8 cellular contexts compared by ENCODE assay signal in the genomic region with DNA sequence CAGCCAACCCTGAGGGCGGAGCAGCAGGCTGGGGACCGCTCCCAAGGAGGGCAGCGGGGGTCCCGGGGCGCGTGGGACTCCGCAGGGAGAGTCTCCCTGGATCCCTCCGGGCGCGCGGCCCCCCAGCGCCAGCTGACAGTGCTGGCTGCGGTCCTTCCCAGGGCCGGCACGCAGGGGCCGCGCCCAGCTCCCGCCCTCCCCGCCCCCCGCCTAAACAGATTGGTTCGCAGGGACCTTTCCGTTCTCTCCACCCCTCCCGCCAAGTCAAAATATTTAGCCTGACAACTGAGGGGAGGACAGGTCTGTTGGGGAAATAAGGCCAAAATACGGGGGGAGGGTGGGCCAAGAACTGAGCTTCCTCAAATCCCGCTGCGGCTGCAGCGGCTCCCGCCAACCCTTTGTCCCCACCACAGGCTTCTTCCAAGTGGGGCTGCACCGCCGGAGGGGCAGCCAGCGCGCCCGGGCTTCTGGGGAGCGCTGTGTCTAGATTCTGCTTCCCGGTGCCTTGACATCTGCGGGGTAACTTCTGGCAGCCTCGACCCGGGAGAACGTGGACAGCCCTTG. TPM values are rescaled to one million over a fixed set of nuclear protein-coding genes. Genes with fewer than 3 reads are reported as not detected.
DNase-seq lines count a peak whose midpoint lies in the region; ATAC-seq and TF ChIP-seq lines count a peak whose summit lies in the region.

INSRR (minus strand) TSS at position 159 of the 564 bp plus-strand sequence. CDS start 496 bp downstream, outside the sequence.

- no peak for TF ChIP-seq CTCF in ascending aorta (IDR thresholded peaks at IDR 0.05)
- no peak for TF ChIP-seq CTCF in type B pancreatic cell (conservative IDR thresholded peaks at IDR 0.05)

- intact Hi-C loops in ascending aorta (cut with DNase I), result no loop called here

- H3K4me1 Mint-ChIP-seq in activated T-cell treated with anti-CD3 and anti-CD28 coated beads, Interleukin-2, amount 50 U/mL, for 24 hours (ENCODE audit: low read depth), result peaks cover 35% of the 10 kb centered on the region
- H3K4me1 Mint-ChIP-seq in immature natural killer cell (peaks cover 16 to 21% of the 10 kb centered on the region in 2 donors), type B pancreatic cell (ENCODE audit: unreplicated experiment) (peaks cover 38% of the 10 kb centered on the region)

- H3K27me3 Mint-ChIP-seq in activated T-cell treated with anti-CD3 and anti-CD28 coated beads, Interleukin-2, amount 50 U/mL, for 24 hours, result peaks cover 60% of the 10 kb centered on the region
- peaks cover 17 to 25% (median 21%) of the 10 kb centered on the region in 3 donors for H3K27me3 Mint-ChIP-seq in immature natural killer cell (ENCODE audit: low read depth in 3 of 3)
- H3K27me3 Mint-ChIP-seq in type B pancreatic cell, result peaks cover 82% of the 10 kb centered on the region

- H3K9me3 Mint-ChIP-seq in activated T-cell treated with anti-CD3 and anti-CD28 coated beads, Interleukin-2, amount 50 U/mL, for 24 hours, result no peaks in the 10 kb centered on the region
- no peaks in the 10 kb centered on the region for H3K9me3 Mint-ChIP-seq in immature natural killer cell
- no peaks in the 10 kb centered on the region for H3K9me3 Mint-ChIP-seq in type B pancreatic cell
- H3K9me3 Mint-ChIP-seq in activated naive CD4-positive, alpha-beta T cell treated with anti-CD3 and anti-CD28 coated beads, Interleukin-2, amount 50 U/mL, for 72 hours, result no peaks in the 10 kb centered on the region

- peak within 1 kb of the TSS; percentile 58 for H3K4me3 Mint-ChIP-seq in activated T-cell treated with anti-CD3 and anti-CD28 coated beads, Interleukin-2, amount 50 U/mL, for 24 hours
- H3K4me3 Mint-ChIP-seq in immature natural killer cell (peak within 1 kb of the TSS; percentile 80 to 90 (median 88)), type B pancreatic cell (peak within 1 kb of the TSS; percentile 88)

- H3K4me1 ChIP-seq in ascending aorta, result peaks cover 3 to 21% of the 10 kb centered on the region in 2 donors

- DNase-seq in activated T-cell treated with anti-CD3 and anti-CD28 coated beads, Interleukin-2, amount 50 U/mL, for 24 hours, result no peak
- DNase-seq in activated T-cell treated with anti-CD3 and anti-CD28 coated beads, Interleukin-2, amount 50 U/mL, for 1 hour, result no peak
- no peak for DNase-seq in ascending aorta (ENCODE audit: low spot score in 2 of 2)
- DNase-seq in immature natural killer cell, result no peak
- no peak for DNase-seq in type B pancreatic cell (ENCODE audit: extremely low spot score, unreplicated experiment)
- no peak for DNase-seq in NOMO-1 treated with dmso at 0.1 percent for 144 hours (lab: John Stamatoyannopoulos, UW; ENCODE audit: unreplicated experiment)
- no peak for DNase-seq in SKM-1 treated with dmso at 0.1 percent for 144 hours (lab: John Stamatoyannopoulos, UW; ENCODE audit: unreplicated experiment)
- no peak for DNase-seq in activated naive CD4-positive, alpha-beta T cell treated with anti-CD3 and anti-CD28 coated beads, Interleukin-2, amount 50 U/mL, for 72 hours (ENCODE audit: low spot score in 2 of 2)

- H3K27ac Mint-ChIP-seq in activated T-cell treated with anti-CD3 and anti-CD28 coated beads, Interleukin-2, amount 50 U/mL, for 24 hours, result no peak within 1 kb of the TSS
- H3K27ac Mint-ChIP-seq in immature natural killer cell (peak within 1 kb of the TSS in 3 of 6 donors; percentile 28 to 81 (median 71)), type B pancreatic cell (peak within 1 kb of the TSS; percentile 35)
- H3K27ac Mint-ChIP-seq in activated naive CD4-positive, alpha-beta T cell treated with anti-CD3 and anti-CD28 coated beads, Interleukin-2, amount 50 U/mL, for 72 hours, result no peak within 1 kb of the TSS

- H3K36me3 ChIP-seq in ascending aorta, result no peaks in the 10 kb centered on the region

- peaks cover 13% of the 10 kb centered on the region for H3K27me3 ChIP-seq in ascending aorta

- peak within 1 kb of the TSS; percentile 20 to 49 for H3K4me3 ChIP-seq in ascending aorta

- H3K36me3 Mint-ChIP-seq in activated T-cell treated with anti-CD3 and anti-CD28 coated beads, Interleukin-2, amount 50 U/mL, for 24 hours (ENCODE audit: low read depth), result no peaks in the 10 kb centered on the region
- H3K36me3 Mint-ChIP-seq in immature natural killer cell (peaks cover 0 to 4% (median 0%) of the 10 kb centered on the region in 3 donors), type B pancreatic cell (no peaks in the 10 kb centered on the region)
- H3K36me3 Mint-ChIP-seq in activated naive CD4-positive, alpha-beta T cell treated with anti-CD3 and anti-CD28 coated beads, Interleukin-2, amount 50 U/mL, for 72 hours, result peaks cover 0 to 4% of the 10 kb centered on the region in 2 donors

- H3K27ac ChIP-seq in ascending aorta, result no peak within 1 kb of the TSS

- ATAC-seq in activated naive CD4-positive, alpha-beta T cell treated with anti-CD3 and anti-CD28 coated beads, Interleukin-2, amount 50 U/mL, for 72 hours, result no peak

- H3K9me3 ChIP-seq in ascending aorta, result no peaks in the 10 kb centered on the region

RNA-seq across cellular contexts. Expression of gene INSRR, which starts in this region (rescaled TPM):
- total RNA-seq in ascending aorta (2.9 TPM), type B pancreatic cell (ENCODE audit: low replicate concordance) (1.7 TPM in 1 of 2 replicates, not detected in the other)
- polyA plus RNA-seq in immature natural killer cell, result not detected
- under 1 TPM; 0.07 to 0.29 TPM for total RNA-seq in activated naive CD4-positive, alpha-beta T cell treated with anti-CD3 and anti-CD28 coated beads, Interleukin-2, amount 50 U/mL, for 72 hours
